ENCODE assay signal across 13 cellular contexts in genomic region chr15:63013052-63013808, GRCh38. TPM values are rescaled to one million over a fixed set of nuclear protein-coding genes. Genes with fewer than 3 reads are reported as not detected.
DNase-seq lines count a peak whose midpoint lies in the region; ATAC-seq and TF ChIP-seq lines count a peak whose summit lies in the region.
"Had no signal": no experiment of that assay in that cellular context is flagged by ENCODE, and none has a peak within 500 bp of the region (broad histone marks: within the 10 kb centered on the region; RNA-seq: fewer than 3 reads in every experiment).

No MANE protein-coding gene starts in this region.

- BruUV-seq in MCF 10A (replicated peaks; lab: Mats Ljungman, UMichigan), result no TSS peak

- H3K36me3 ChIP-seq in breast epithelium, result no peaks in the 10 kb centered on the region
- no peaks in the 10 kb centered on the region for H3K36me3 ChIP-seq in right atrium auricular region
- no peaks in the 10 kb centered on the region for H3K36me3 ChIP-seq in tibial artery
- H3K36me3 ChIP-seq: lower lobe of right lung had no signal

- H3K9me3 ChIP-seq in breast epithelium (no peaks in the 10 kb centered on the region), right atrium auricular region (no peaks in the 10 kb centered on the region), tibial artery (no peaks in the 10 kb centered on the region)
- H3K9me3 ChIP-seq: lower lobe of right lung had no signal

- no peak for ATAC-seq in GM21528 (IDR thresholded peaks at IDR 0.05; ENCODE audit: low FRiP score, unreplicated experiment)
- ATAC-seq in activated CD4-positive, alpha-beta T cell treated with anti-CD3 and anti-CD28 coated beads for 36 hours, result no peak
- ATAC-seq: lower lobe of right lung; stimulated activated naive B cell treated with anti-CD40 and anti-IgM and Interleukin-4, amounts not matched to agents 10 μg/mL and 1 μg/mL and 100 μg/mL, for 72 hours had no signal

- peak; percentile 90 for DNase-seq in MCF 10A (ENCODE audit: unreplicated experiment)
- no peak for DNase-seq in breast epithelium (ENCODE audit: low spot score in 2 of 2)
- DNase-seq in right atrium auricular region (ENCODE audit: low spot score), result no peak
- DNase-seq in tibial artery, result peak in 1 of 2 donors; percentile 49
- DNase-seq in NCI-H2227 (lab: John Stamatoyannopoulos, UW; ENCODE audit: unreplicated experiment), result no peak
- DNase-seq in activated CD4-positive, alpha-beta T cell treated with anti-CD3 and anti-CD28 coated beads for 36 hours, result no peak
- DNase-seq: lower lobe of right lung; NCI-H748 treated with DMSO at 0.1 percent for 48 hours; stimulated activated CD4-positive, alpha-beta T cell treated with anti-CD3 and anti-CD28 coated beads, Interleukin-12 subunit alpha, Interleukin-12 subunit beta, amount 100 ng/mL, for 4 hours; stimulated activated naive B cell treated with anti-CD40 and anti-IgM and Interleukin-4, amounts not matched to agents 10 μg/mL and 1 μg/mL and 100 μg/mL, for 72 hours had no signal

- no peaks in the 10 kb centered on the region for H3K36me3 Mint-ChIP-seq in MCF 10A (ENCODE audit: insufficient read depth, unreplicated experiment)
- no peaks in the 10 kb centered on the region for H3K36me3 Mint-ChIP-seq in brain
- H3K36me3 Mint-ChIP-seq in activated CD4-positive, alpha-beta T cell treated with anti-CD3 and anti-CD28 coated beads for 36 hours (ENCODE audit: low read depth), result no peaks in the 10 kb centered on the region
- H3K36me3 Mint-ChIP-seq: stimulated activated naive B cell treated with anti-CD40 and anti-IgM and Interleukin-4, amounts not matched to agents 10 μg/mL and 1 μg/mL and 100 μg/mL, for 72 hours had no signal

- TF ChIP-seq POLR2A in breast epithelium (IDR thresholded peaks at IDR 0.05), result no peak

- POLR2A ChIA-PET in MCF 10A (lab: Yijun Ruan, JAX), result interaction anchor here (0.6 to 0.9 kb wide), 2 partner anchors 116 to 651 kb away, joined by 3 to 4 read pairs; no protein-coding TSS in a partner anchor
- POLR2A ChIA-PET in activated CD4-positive, alpha-beta T cell treated with anti-CD3 and anti-CD28 coated beads for 36 hours (lab: Charles Lee), result no interaction called here

- no peak for TF ChIP-seq CTCF in MCF 10A (IDR thresholded peaks at IDR 0.05; ENCODE audit: unreplicated experiment)
- no peak for TF ChIP-seq CTCF in breast epithelium (IDR thresholded peaks at IDR 0.05)
- no peak for TF ChIP-seq CTCF in brain (conservative IDR thresholded peaks at IDR 0.05)
- no peak for TF ChIP-seq CTCF in right atrium auricular region (IDR thresholded peaks at IDR 0.05)
- TF ChIP-seq CTCF in tibial artery (IDR thresholded peaks at IDR 0.05), result no peak

- no peak overlapping the region for H3K4me3 ChIP-seq in breast epithelium
- no peak overlapping the region for H3K4me3 ChIP-seq in right atrium auricular region
- no peak overlapping the region for H3K4me3 ChIP-seq in tibial artery
- H3K4me3 ChIP-seq: lower lobe of right lung had no signal

- H3K27me3 ChIP-seq in breast epithelium, result no peaks in the 10 kb centered on the region
- no peaks in the 10 kb centered on the region for H3K27me3 ChIP-seq in right atrium auricular region
- H3K27me3 ChIP-seq in tibial artery, result no peaks in the 10 kb centered on the region

- no peaks in the 10 kb centered on the region for H3K27me3 Mint-ChIP-seq in MCF 10A (ENCODE audit: insufficient read depth, unreplicated experiment)
- H3K27me3 Mint-ChIP-seq in brain, result peaks cover 6% of the 10 kb centered on the region
- H3K27me3 Mint-ChIP-seq in activated CD4-positive, alpha-beta T cell treated with anti-CD3 and anti-CD28 coated beads for 36 hours, result no peaks in the 10 kb centered on the region

- H3K27ac ChIP-seq in breast epithelium, result no peak overlapping the region
- H3K27ac ChIP-seq in right atrium auricular region, result peak overlapping the region; percentile 4 to 12
- peak overlapping the region; percentile 64 to 75 for H3K27ac ChIP-seq in tibial artery
- H3K27ac ChIP-seq: KMS-11, lower lobe of right lung had no signal

- peaks cover 33% of the 10 kb centered on the region for H3K4me1 Mint-ChIP-seq in MCF 10A (ENCODE audit: insufficient read depth, unreplicated experiment)
- H3K4me1 Mint-ChIP-seq in brain, result peaks cover 18% of the 10 kb centered on the region
- peaks cover 3% of the 10 kb centered on the region for H3K4me1 Mint-ChIP-seq in activated CD4-positive, alpha-beta T cell treated with anti-CD3 and anti-CD28 coated beads for 36 hours
- H3K4me1 Mint-ChIP-seq: stimulated activated naive B cell treated with anti-CD40 and anti-IgM and Interleukin-4, amounts not matched to agents 10 μg/mL and 1 μg/mL and 100 μg/mL, for 72 hours had no signal

- intact Hi-C loops in MCF 10A (cut with micrococcal nuclease), result no loop called here
- intact Hi-C loops in breast epithelium (cut with DNase I; ENCODE audit: low total_unique reads), result no loop called here
- intact Hi-C loops in tibial artery (cut with DNase I; ENCODE audit: low total_unique reads), result no loop called here
- intact Hi-C loops in activated CD4-positive, alpha-beta T cell treated with anti-CD3 and anti-CD28 coated beads for 36 hours (cut with DNase I, micrococcal nuclease), result no loop called here

- no peaks in the 10 kb centered on the region for H3K4me1 ChIP-seq in breast epithelium
- H3K4me1 ChIP-seq in right atrium auricular region, result peaks cover 0 to 26% of the 10 kb centered on the region in 2 donors
- peaks cover 0 to 40% (median 35%) of the 10 kb centered on the region in 4 donors for H3K4me1 ChIP-seq in tibial artery

- H3K27ac Mint-ChIP-seq in MCF 10A (ENCODE audit: low read depth, unreplicated experiment) (no peak overlapping the region), brain (peak overlapping the region in 4 of 5 experiments; percentile 23 to 80 (median 58))
- no peak overlapping the region for H3K27ac Mint-ChIP-seq in activated CD4-positive, alpha-beta T cell treated with anti-CD3 and anti-CD28 coated beads for 36 hours
- H3K27ac Mint-ChIP-seq: stimulated activated naive B cell treated with anti-CD40 and anti-IgM and Interleukin-4, amounts not matched to agents 10 μg/mL and 1 μg/mL and 100 μg/mL, for 72 hours had no signal

- no peaks in the 10 kb centered on the region for H3K9me3 Mint-ChIP-seq in MCF 10A (ENCODE audit: unreplicated experiment)
- peaks cover 0 to 7% (median 3%) of the 10 kb centered on the region in 5 experiments for H3K9me3 Mint-ChIP-seq in brain
- no peaks in the 10 kb centered on the region for H3K9me3 Mint-ChIP-seq in activated CD4-positive, alpha-beta T cell treated with anti-CD3 and anti-CD28 coated beads for 36 hours (ENCODE audit: low read depth)
- H3K9me3 Mint-ChIP-seq: stimulated activated naive B cell treated with anti-CD40 and anti-IgM and Interleukin-4, amounts not matched to agents 10 μg/mL and 1 μg/mL and 100 μg/mL, for 72 hours had no signal

- H3K4me3 Mint-ChIP-seq in MCF 10A (ENCODE audit: unreplicated experiment) (no peak overlapping the region), brain (peak overlapping the region in 2 of 5 experiments; percentile 3 to 15)
- no peak overlapping the region for H3K4me3 Mint-ChIP-seq in activated CD4-positive, alpha-beta T cell treated with anti-CD3 and anti-CD28 coated beads for 36 hours
- H3K4me3 Mint-ChIP-seq: stimulated activated naive B cell treated with anti-CD40 and anti-IgM and Interleukin-4, amounts not matched to agents 10 μg/mL and 1 μg/mL and 100 μg/mL, for 72 hours had no signal

- CTCF ChIA-PET in MCF 10A (lab: Yijun Ruan, JAX), result no interaction called here
- CTCF ChIA-PET in activated CD4-positive, alpha-beta T cell treated with anti-CD3 and anti-CD28 coated beads for 36 hours (lab: Charles Lee), result no interaction called here

RNA-seq across cellular contexts. Expression of gene TPM1, which starts 29.3 kb away (rescaled TPM):
- total RNA-seq in MCF 10A (2022), result 67.8 and 70.4 TPM in 2 replicates
- 100 to 1,000 TPM; 333 to 609 (median 575) TPM for total RNA-seq in breast epithelium
- polyA plus RNA-seq in brain (ENCODE audit: insufficient read depth, low read depth, low replicate concordance), result 89.6 TPM
- total RNA-seq in right atrium auricular region, result 1,000 to 10,000 TPM; 5,368 to 7,988 TPM
- total RNA-seq in activated CD4-positive, alpha-beta T cell treated with anti-CD3 and anti-CD28 coated beads for 36 hours, result 1 to 10 TPM; 7.6 to 8.9 TPM

Comparison
In these comparisons a context has a peak if more than half of its experiments do, and no peak if none do; other contexts are left out.
1. H3K27ac Mint-ChIP-seq: peak in brain (4 of 5); none in MCF 10A (single experiment) and activated CD4-positive, alpha-beta T cell treated with anti-CD3 and anti-CD28 coated beads for 36 hours (single experiment).
2. H3K27ac ChIP-seq: peak in right atrium auricular region (2 of 2) and tibial artery (2 of 2); none in breast epithelium (0 of 2).
3. RNA of gene TPM1, which starts 29.3 kb away (total RNA-seq): 5,368 to 7,988 TPM in right atrium auricular region; 333 to 609 TPM in breast epithelium, 67.8 to 70.4 TPM in MCF 10A and 7.6 to 8.9 TPM in activated CD4-positive, alpha-beta T cell treated with anti-CD3 and anti-CD28 coated beads for 36 hours; every median in the first group is over 4 times any median in the second.